Comparison of ENCODE assay signal across 27 cellular contexts in genomic region chr10:17278607-17279240, GRCh38.
"Had no signal": no experiment of that assay in that cellular context is flagged by ENCODE, and none has a peak within 500 bp of the region (broad histone marks: within the 10 kb centered on the region; RNA-seq: fewer than 3 reads in every experiment).

No MANE protein-coding gene starts in this region.

- H3K36me3 ChIP-seq: cardiac muscle cell, esophagus muscularis mucosa, left ventricle myocardium inferior, neutrophil, thoracic aorta had no signal

- H3K4me1 ChIP-seq: body of pancreas, esophagus muscularis mucosa, left ventricle myocardium inferior had no signal

- H3K27ac Mint-ChIP-seq: activated naive CD8-positive, alpha-beta T cell; effector memory CD8-positive, alpha-beta T cell; naive B cell; nephron progenitor cell; stimulated activated effector memory CD8-positive, alpha-beta T cell treated with anti-CD3 and anti-CD28 coated beads, Interleukin-12 subunit alpha, Interleukin-12 subunit beta, amount 100 ng/mL, for 72 hours; stimulated activated naive CD8-positive, alpha-beta T cell treated with anti-CD3 and anti-CD28 coated beads, Interleukin-15, Interleukin-2, amounts not matched to agents 100 ng/mL and 50 ng/mL, for 24 hours; T-helper 1 cell treated with Interleukin-12 subunit alpha and Interleukin-12 subunit beta and Interleukin-4 antibody, amounts not matched to agents 30 μg/mL and 1 μg/mL, for 36 hours; WTC11 had no signal

- H3K4me2 ChIP-seq: SK-N-SH had no signal

- H3K36me3 Mint-ChIP-seq: stimulated activated effector memory CD8-positive, alpha-beta T cell treated with anti-CD3 and anti-CD28 coated beads, Interleukin-12 subunit alpha, Interleukin-12 subunit beta, amount 100 ng/mL, for 72 hours had no signal

- H3K27me3 ChIP-seq: body of pancreas, cardiac muscle cell, esophagus muscularis mucosa, neutrophil had no signal

- H3K9ac ChIP-seq: SK-N-SH had no signal

- H3K27ac ChIP-seq: body of pancreas, cardiac muscle cell, esophagus muscularis mucosa, left ventricle myocardium inferior, neutrophil, skin epidermis, thoracic aorta had no signal

- H3K4me3 ChIP-seq: body of pancreas, cardiac muscle cell, esophagus muscularis mucosa, left ventricle myocardium inferior, skin epidermis, thoracic aorta had no signal

- DNase-seq: activated CD4-positive, alpha-beta T cell treated with anti-CD3 and anti-CD28 coated beads, Interleukin-2, amount 50 U/mL, for 48 hours; activated CD8-positive, alpha-beta memory T cell treated with anti-CD3 and anti-CD28 coated beads for 24 hours; activated effector memory CD4-positive, alpha-beta T cell treated with Interleukin-2 at 50 U/mL for 16 hours; activated naive CD4-positive, alpha-beta T cell treated with Interleukin-2 at 50 U/mL for 16 hours; aorta; body of pancreas; cortex of kidney; effector memory CD8-positive, alpha-beta T cell; left ventricle myocardium inferior; naive B cell; nephron progenitor cell; SK-N-SH; stimulated activated CD4-positive, alpha-beta T cell treated with anti-CD3 and anti-CD28 coated beads, Interleukin-4, amount 100 ng/mL, for 24 hours; SW 1271; T-helper 9 cell; trophoblast cell had no signal

- ATAC-seq: body of pancreas; effector memory CD8-positive, alpha-beta T cell; sciatic nerve; stimulated activated effector memory CD8-positive, alpha-beta T cell treated with anti-CD3 and anti-CD28 coated beads, Interleukin-12 subunit alpha, Interleukin-12 subunit beta, amount 100 ng/mL, for 72 hours; WTC11 had no signal

- H3K4me3 Mint-ChIP-seq: activated naive CD8-positive, alpha-beta T cell; effector memory CD8-positive, alpha-beta T cell; naive B cell; nephron progenitor cell; stimulated activated effector memory CD8-positive, alpha-beta T cell treated with anti-CD3 and anti-CD28 coated beads, Interleukin-12 subunit alpha, Interleukin-12 subunit beta, amount 100 ng/mL, for 72 hours; stimulated activated naive CD8-positive, alpha-beta T cell treated with anti-CD3 and anti-CD28 coated beads, Interleukin-15, Interleukin-2, amounts not matched to agents 100 ng/mL and 50 ng/mL, for 24 hours; T-helper 1 cell treated with Interleukin-12 subunit alpha and Interleukin-12 subunit beta and Interleukin-4 antibody, amounts not matched to agents 30 μg/mL and 1 μg/mL, for 36 hours; WTC11 had no signal

- H3K4me1 Mint-ChIP-seq: naive B cell, WTC11 had no signal

- H3K9me3 ChIP-seq: neutrophil, SK-N-SH, thoracic aorta had no signal
